Comparison of ENCODE assay signal across 16 cellular contexts in genomic region chr16:26668026-26668425, GRCh38.
DNase-seq lines count a peak whose midpoint lies in the region; ATAC-seq and TF ChIP-seq lines count a peak whose summit lies in the region.
"Had no signal": no experiment of that assay in that cellular context is flagged by ENCODE, and none has a peak within 500 bp of the region (broad histone marks: within the 10 kb centered on the region; RNA-seq: fewer than 3 reads in every experiment).

No MANE protein-coding gene starts in this region.

- H3K79me2 ChIP-seq in SK-N-SH (ENCODE audit: insufficient read depth) = no peaks in the 10 kb centered on the region
- no peaks in the 10 kb centered on the region for H3K79me2 ChIP-seq in hepatocyte

- no peaks in the 10 kb centered on the region for H3K36me3 Mint-ChIP-seq in osteocyte (ENCODE audit: unreplicated experiment)
- H3K36me3 Mint-ChIP-seq: CD4-positive, alpha-beta memory T cell had no signal

- H3K4me1 ChIP-seq in SK-N-SH (ENCODE audit: control insufficient read depth in 1 of 2, insufficient read depth in 2 of 2, low read depth in 1 of 2, low read length in 1 of 2) (peaks cover 0 to 2% of the 10 kb centered on the region in 2 experiments; a peak in 1 of 4 replicates), hepatocyte (ENCODE audit: insufficient read depth) (no peaks in the 10 kb centered on the region)
- H3K4me1 ChIP-seq: BE2C had no signal

- peak; percentile 11 for DNase-seq in NCI-H1436 treated with DMSO at 0.1 percent for 48 hours (lab: John Stamatoyannopoulos, UW)
- peak; percentile 19 for DNase-seq in SK-N-SH
- no peak for DNase-seq in hepatocyte (ENCODE audit: low spot score)
- peak; percentile 10 for DNase-seq in osteocyte (ENCODE audit: extremely low spot score, unreplicated experiment)
- DNase-seq in left ventricle myocardium superior = no peak
- DNase-seq in activated CD4-positive, CD25-positive, alpha-beta regulatory T cell treated with anti-CD3 and anti-CD28 coated beads, Interleukin-2, amount 50 U/mL, for 72 hours = no peak
- no peak for DNase-seq in pons (ENCODE audit: low spot score)
- no peak for DNase-seq in HT-29 (ENCODE audit: low spot score)
- DNase-seq: BE2C; CD4-positive, alpha-beta memory T cell; DMS79; GM23248 had no signal

- no peak for TF ChIP-seq RAD21 in SK-N-SH (IDR thresholded peaks at IDR 0.05; ENCODE audit: low read length)

- under 1% methylated on average over 8 of the region's 8 CpGs for WGBS in SK-N-SH (ENCODE audit: low lambda C conversion rate)
- WGBS in hepatocyte (ENCODE audit: low lambda C conversion rate, missing lambda C conversion rate) = 41% methylated on average over 8 of the region's 8 CpGs

- no peak overlapping the region for H3K4me3 Mint-ChIP-seq in osteocyte (ENCODE audit: unreplicated experiment)
- H3K4me3 Mint-ChIP-seq: H9 had no signal

- H3K27me3 ChIP-seq in SK-N-SH (ENCODE audit: insufficient read depth) (no peaks in the 10 kb centered on the region), hepatocyte (no peaks in the 10 kb centered on the region)
- H3K27me3 ChIP-seq: BE2C had no signal

- POLR2A ChIA-PET in SK-N-SH (lab: Yijun Ruan, JAX) = no interaction called here

- no peak overlapping the region for H3K4me3 ChIP-seq in SK-N-SH (ENCODE audit: low read depth in 2 of 2, low read length in 1 of 2)
- H3K4me3 ChIP-seq in hepatocyte = no peak overlapping the region
- H3K4me3 ChIP-seq: GM12878, GM23248 had no signal

- H2AFZ ChIP-seq in SK-N-SH (ENCODE audit: low read depth) = no peak overlapping the region
- no peak overlapping the region for H2AFZ ChIP-seq in hepatocyte
- H2AFZ ChIP-seq: GM23248 had no signal

- H3K9me3 Mint-ChIP-seq in osteocyte (ENCODE audit: unreplicated experiment) = peaks cover 6% of the 10 kb centered on the region
- H3K9me3 Mint-ChIP-seq: H9 had no signal

- H3K9me3 ChIP-seq in SK-N-SH = no peaks in the 10 kb centered on the region
- H3K9me3 ChIP-seq in hepatocyte (ENCODE audit: low read depth) = no peaks in the 10 kb centered on the region

- H3K27ac ChIP-seq in SK-N-SH (ENCODE audit: low read depth in 2 of 2, low read length in 1 of 2) = no peak overlapping the region
- no peak overlapping the region for H3K27ac ChIP-seq in hepatocyte
- H3K27ac ChIP-seq: C4-2B, GM23248, HL-60 had no signal

- H3K9ac ChIP-seq in SK-N-SH = no peak overlapping the region
- H3K9ac ChIP-seq: GM23248 had no signal

- H3K4me1 Mint-ChIP-seq in osteocyte (ENCODE audit: unreplicated experiment) = no peaks in the 10 kb centered on the region

- no peaks in the 10 kb centered on the region for H3K36me3 ChIP-seq in SK-N-SH (replicated peaks in 1 of 2; ENCODE audit: control insufficient read depth in 1 of 2, insufficient read depth in 2 of 2, low read length in 1 of 2)
- H3K36me3 ChIP-seq in hepatocyte (replicated peaks; ENCODE audit: insufficient read depth, low read depth) = no peaks in the 10 kb centered on the region
- H3K36me3 ChIP-seq: BE2C had no signal

- no peak overlapping the region for H3K27ac Mint-ChIP-seq in osteocyte (ENCODE audit: unreplicated experiment)
- H3K27ac Mint-ChIP-seq: H9 had no signal

- TF ChIP-seq EP300 in SK-N-SH (IDR thresholded peaks at IDR 0.05; ENCODE audit: borderline replicate concordance in 1 of 2, low read depth in 1 of 2, low read length in 1 of 2) = no peak

- ATAC-seq in left ventricle myocardium superior = no peak
- ATAC-seq: GM12878 had no signal

- no peaks in the 10 kb centered on the region for H3K27me3 Mint-ChIP-seq in osteocyte (ENCODE audit: unreplicated experiment)

- CTCF ChIA-PET in SK-N-SH (lab: Yijun Ruan, JAX) = no interaction called here

- TF ChIP-seq CTCF in SK-N-SH (IDR thresholded peaks at IDR 0.05) (no peak), hepatocyte (IDR thresholded peaks at IDR 0.05; ENCODE audit: poor library complexity) (no peak), osteocyte (IDR thresholded peaks at IDR 0.05) (no peak)

- intact Hi-C loops in left ventricle myocardium superior (cut with micrococcal nuclease) = no loop called here

- H3K4me2 ChIP-seq in SK-N-SH = no peak overlapping the region
- peak overlapping the region; percentile 25 for H3K4me2 ChIP-seq in hepatocyte

- no peaks in the 10 kb centered on the region for H3F3A ChIP-seq in SK-N-SH (replicated peaks; ENCODE audit: insufficient read depth)

- no peaks in the 10 kb centered on the region for H3K9me2 ChIP-seq in SK-N-SH
- H3K9me2 ChIP-seq in hepatocyte (replicated peaks; ENCODE audit: insufficient read depth) = no peaks in the 10 kb centered on the region

- H4K20me1 ChIP-seq in SK-N-SH (ENCODE audit: insufficient read depth) = no peaks in the 10 kb centered on the region
- no peaks in the 10 kb centered on the region for H4K20me1 ChIP-seq in hepatocyte (ENCODE audit: insufficient read depth, poor library complexity, severe bottlenecking)

TF ChIP-seq in SK-N-SH, 30 proteins besides CTCF, POLR2A, EP300 and RAD21:
- TF ChIP-seq MXI1 (IDR thresholded peaks at IDR 0.05; ENCODE audit: low read depth, low read length) (no peak), NRF1 (IDR thresholded peaks at IDR 0.05; ENCODE audit: low read depth, low read length) (no peak), CHD2 (IDR thresholded peaks at IDR 0.05; ENCODE audit: low read length, partially characterized antibody) (no peak)

Comparison
In these comparisons a context has a peak if more than half of its experiments do, and no peak if none do; other contexts are left out.
1. DNase-seq: peak in NCI-H1436 treated with DMSO at 0.1 percent for 48 hours (single experiment), SK-N-SH (single experiment) and osteocyte (single experiment); none in hepatocyte (single experiment), left ventricle myocardium superior (single experiment), activated CD4-positive, CD25-positive, alpha-beta regulatory T cell treated with anti-CD3 and anti-CD28 coated beads, Interleukin-2, amount 50 U/mL, for 72 hours (single experiment), pons (single experiment) and HT-29 (single experiment).